ENCODE assay signal across 2 cellular contexts in genomic region chr21:35351434-35351833, GRCh38.
TF ChIP-seq lines count a peak whose summit lies in the region.

No MANE protein-coding gene starts in this region.

TF ChIP-seq in HCT116, 20 proteins besides CTCF, POLR2A, EP300 and RAD21:
- TF ChIP-seq MAX (IDR thresholded peaks at IDR 0.05) (no peak), YY1 (IDR thresholded peaks at IDR 0.05; ENCODE audit: extremely low read depth, insufficient replicate concordance, low read depth, low read length) (no peak), ELF1 (IDR thresholded peaks at IDR 0.05; ENCODE audit: borderline replicate concordance, low read depth) (no peak), SIN3A (IDR thresholded peaks at IDR 0.05; ENCODE audit: low read depth) (no peak)

TF ChIP-seq in K562, 482 proteins besides CTCF, POLR2A, EP300 and RAD21:
- TF ChIP-seq USF2 (CRISPR knock-in tag; IDR thresholded peaks at IDR 0.05) (peak; percentile 61; the same call in 1 of the 2 replicates), NFIX (CRISPR knock-in tag; IDR thresholded peaks at IDR 0.05; ENCODE audit: low read depth) (no peak), DEAF1 (CRISPR knock-in tag; IDR thresholded peaks at IDR 0.05) (no peak), ZNF324 (CRISPR knock-in tag; IDR thresholded peaks at IDR 0.05) (no peak), USF1 (CRISPR knock-in tag; IDR thresholded peaks at IDR 0.05) (0 out of 2 replicates have a peak, but pooled peaks have one; percentile 7)
